8 cellular contexts compared by ENCODE assay signal in genomic region chr15:42137461-42138261, GRCh38. TPM values are rescaled to one million over a fixed set of nuclear protein-coding genes. Genes with fewer than 3 reads are reported as not detected.
DNase-seq lines count a peak whose midpoint lies in the region; ATAC-seq and TF ChIP-seq lines count a peak whose summit lies in the region.

No MANE protein-coding gene starts in this region.

- no peaks in the 10 kb centered on the region; the same call in 1 of the 2 replicates for H3K36me3 Mint-ChIP-seq in WTC11

- 30 to 57% methylated on average over 8 of the region's 11 CpGs for WGBS in gastroesophageal sphincter (ENCODE audit: low coverage in 1 of 2), 2 donors
- WGBS in psoas muscle, 3 donors, result 47 to 50% (median 49%) methylated on average over 11 of the region's 11 CpGs

- ATAC-seq in WTC11, result peak; percentile 69
- no peak for ATAC-seq in gastroesophageal sphincter
- ATAC-seq in psoas muscle, result peak in 3 of 4 donors; percentile 36 to 58 (median 48)
- ATAC-seq in GM18909 (IDR thresholded peaks at IDR 0.05; ENCODE audit: poor library complexity, unreplicated experiment), result no peak
- ATAC-seq in HG03460 (IDR thresholded peaks at IDR 0.05; ENCODE audit: unreplicated experiment), result no peak

- peaks cover 15% of the 10 kb centered on the region for H3K9me3 Mint-ChIP-seq in WTC11

- no peak overlapping the region for H3K27ac Mint-ChIP-seq in WTC11

- POLR2A ChIA-PET in WTC11 (lab: Charles Lee), result interaction anchor here (0.9 kb wide), 1 partner anchor 71 kb away, joined by 3 read pairs; no protein-coding TSS in a partner anchor

- H3K4me3 ChIP-seq in gastroesophageal sphincter (no peak overlapping the region), psoas muscle (no peak overlapping the region)

- H3K4me1 ChIP-seq in gastroesophageal sphincter, result no peaks in the 10 kb centered on the region
- H3K4me1 ChIP-seq in psoas muscle, result no peaks in the 10 kb centered on the region

- H3K9me3 ChIP-seq in gastroesophageal sphincter, result no peaks in the 10 kb centered on the region
- H3K9me3 ChIP-seq in psoas muscle, result no peaks in the 10 kb centered on the region

- intact Hi-C loops in psoas muscle (cut with DNase I), result loop anchor here in 1 of 2 donors (10.0 kb wide), 1 partner anchor 153 kb away; no protein-coding TSS in a partner anchor

- TF ChIP-seq POLR2A in gastroesophageal sphincter (IDR thresholded peaks at IDR 0.05), result no peak

- H3K27ac ChIP-seq in gastroesophageal sphincter (no peak overlapping the region), psoas muscle (no peak overlapping the region)

- TF ChIP-seq EP300 in gastroesophageal sphincter (IDR thresholded peaks at IDR 0.05), result no peak

- H3K27me3 ChIP-seq in gastroesophageal sphincter (no peaks in the 10 kb centered on the region), psoas muscle (ENCODE audit: insufficient read depth in 3 of 3, low read length in 2 of 3) (no peaks in the 10 kb centered on the region)

- 0 out of 2 replicates have a peak, but pooled peaks have one; percentile 13 for TF ChIP-seq CTCF in WTC11 (IDR thresholded peaks at IDR 0.05)
- TF ChIP-seq CTCF in gastroesophageal sphincter (IDR thresholded peaks at IDR 0.05), result peak in 3 of 4 experiments; percentile 38 to 52 (median 50)
- TF ChIP-seq CTCF in psoas muscle (IDR thresholded peaks at IDR 0.05), result peak; percentile 53

- CTCF ChIA-PET in WTC11 (lab: Charles Lee), result interaction anchor here (0.5 to 4.0 kb wide), 57 partner anchors 10 to 1010 kb away, joined by 3 to 142 read pairs (median 5); partner anchors contain the start of genes EHD4, PLA2G4D, PLA2G4F and SNAP23

- no peaks in the 10 kb centered on the region for H3K27me3 Mint-ChIP-seq in WTC11 (ENCODE audit: low read depth)

- peak in 2 of 3 donors; percentile 5 to 25 for DNase-seq in stimulated activated CD4-positive, alpha-beta T cell treated with anti-CD3 and anti-CD28 coated beads, Interleukin-12 subunit alpha, Interleukin-12 subunit beta, amount 100 ng/mL, for 48 hours (ENCODE audit: low read depth in 2 of 3, low spot score in 1 of 3)
- DNase-seq in stimulated activated CD4-positive, alpha-beta T cell treated with anti-CD3 and anti-CD28 coated beads, Interleukin-4, amount 100 ng/mL, for 1 hour, result no peak
- DNase-seq in NCI-H1105 (lab: John Stamatoyannopoulos, UW), result peak; percentile 54
- no peak for DNase-seq in WTC11 (ENCODE audit: low spot score)
- DNase-seq in psoas muscle, result no peak

- H3K4me3 Mint-ChIP-seq in WTC11, result no peak overlapping the region

- no peaks in the 10 kb centered on the region for H3K4me1 Mint-ChIP-seq in WTC11

- H3K36me3 ChIP-seq in gastroesophageal sphincter, result no peaks in the 10 kb centered on the region
- no peaks in the 10 kb centered on the region for H3K36me3 ChIP-seq in psoas muscle (ENCODE audit: insufficient read depth in 1 of 2, low read depth in 1 of 2)

TF ChIP-seq in WTC11, 78 proteins besides CTCF, POLR2A, EP300 and RAD21:
- no peak for TF ChIP-seq SMAD4 (CRISPR knock-in tag; IDR thresholded peaks at IDR 0.05)
- no peak for TF ChIP-seq ETV6 (CRISPR knock-in tag; IDR thresholded peaks at IDR 0.05)
- TF ChIP-seq AFF4 (CRISPR knock-in tag; IDR thresholded peaks at IDR 0.05; ENCODE audit: borderline replicate concordance), result no peak

RNA-seq across cellular contexts. Expression of gene PLA2G4F, which starts 18.8 kb away (rescaled TPM):
- 0.11 to 0.18 TPM (median 0.16 TPM) in 3 replicates for total RNA-seq in WTC11 (2021)
- under 1 TPM in 2 of 4 donors, not detected in 2; 0.16 to 0.67 TPM for total RNA-seq in gastroesophageal sphincter
- 1 to 10 TPM; 1.9 to 5.3 (median 3.6) TPM for total RNA-seq in psoas muscle
- polyA plus RNA-seq in psoas muscle, result under 1 TPM; 0.20 to 0.93 (median 0.86) TPM

RNA-seq across cellular contexts. Expression of gene PLA2G4D, which starts 43.3 kb away (rescaled TPM):
- total RNA-seq in WTC11 (2021) (0.07 to 0.24 TPM (median 0.09 TPM) in 3 replicates), gastroesophageal sphincter (not detected), psoas muscle (not detected)
- polyA plus RNA-seq in psoas muscle, result not detected

Comparison
In these comparisons a context has a peak if more than half of its experiments do, and no peak if none do; other contexts are left out.
1. DNase-seq: peak in stimulated activated CD4-positive, alpha-beta T cell treated with anti-CD3 and anti-CD28 coated beads, Interleukin-12 subunit alpha, Interleukin-12 subunit beta, amount 100 ng/mL, for 48 hours (2 of 3) and NCI-H1105 (single experiment); none in stimulated activated CD4-positive, alpha-beta T cell treated with anti-CD3 and anti-CD28 coated beads, Interleukin-4, amount 100 ng/mL, for 1 hour (single experiment), WTC11 (single experiment) and psoas muscle (0 of 2).
2. ATAC-seq: peak in WTC11 (single experiment) and psoas muscle (3 of 4); none in gastroesophageal sphincter (single experiment), GM18909 (single experiment) and HG03460 (single experiment).
3. Peak in every context shown above with its lines, with median percentiles within 50 percentile points of each other: CTCF ChIP-seq.